ENCODE assay signal across 1 cellular context in the genomic region with DNA sequence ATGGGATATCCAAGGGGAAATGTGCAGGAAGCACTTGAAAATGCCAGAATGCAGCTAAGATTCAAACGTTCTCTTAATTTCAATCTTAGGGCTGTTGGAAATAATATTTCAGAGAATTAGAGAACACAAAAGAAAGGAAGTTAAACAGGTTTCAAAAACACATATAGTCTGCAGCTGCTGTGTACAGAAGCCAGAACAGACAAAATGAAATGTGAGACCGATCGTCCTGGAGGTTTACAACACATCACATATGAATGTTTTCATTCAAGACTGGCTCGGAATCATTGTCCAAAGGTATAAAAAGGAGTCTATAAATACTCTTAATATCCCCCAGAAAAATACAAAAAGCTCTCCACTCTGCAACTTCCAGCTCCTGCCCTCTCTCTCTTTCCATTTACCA.
TF ChIP-seq lines count a peak whose summit lies in the region.

No MANE protein-coding gene starts in this region.

TF ChIP-seq in HepG2, 621 proteins besides CTCF, POLR2A, EP300 and RAD21:
- TF ChIP-seq ZBTB46 (CRISPR knock-in tag; IDR thresholded peaks at IDR 0.05; ENCODE audit: borderline replicate concordance) (no peak), DZIP1 (CRISPR knock-in tag; IDR thresholded peaks at IDR 0.05) (no peak), ZNF7 (CRISPR knock-in tag; IDR thresholded peaks at IDR 0.05) (no peak), NPAS2 (CRISPR knock-in tag; IDR thresholded peaks at IDR 0.05; ENCODE audit: borderline replicate concordance) (no peak), TOE1 (CRISPR knock-in tag; IDR thresholded peaks at IDR 0.05) (no peak), ARNT (IDR thresholded peaks at IDR 0.05) (no peak)
- TF ChIP-seq, protein P1, sequence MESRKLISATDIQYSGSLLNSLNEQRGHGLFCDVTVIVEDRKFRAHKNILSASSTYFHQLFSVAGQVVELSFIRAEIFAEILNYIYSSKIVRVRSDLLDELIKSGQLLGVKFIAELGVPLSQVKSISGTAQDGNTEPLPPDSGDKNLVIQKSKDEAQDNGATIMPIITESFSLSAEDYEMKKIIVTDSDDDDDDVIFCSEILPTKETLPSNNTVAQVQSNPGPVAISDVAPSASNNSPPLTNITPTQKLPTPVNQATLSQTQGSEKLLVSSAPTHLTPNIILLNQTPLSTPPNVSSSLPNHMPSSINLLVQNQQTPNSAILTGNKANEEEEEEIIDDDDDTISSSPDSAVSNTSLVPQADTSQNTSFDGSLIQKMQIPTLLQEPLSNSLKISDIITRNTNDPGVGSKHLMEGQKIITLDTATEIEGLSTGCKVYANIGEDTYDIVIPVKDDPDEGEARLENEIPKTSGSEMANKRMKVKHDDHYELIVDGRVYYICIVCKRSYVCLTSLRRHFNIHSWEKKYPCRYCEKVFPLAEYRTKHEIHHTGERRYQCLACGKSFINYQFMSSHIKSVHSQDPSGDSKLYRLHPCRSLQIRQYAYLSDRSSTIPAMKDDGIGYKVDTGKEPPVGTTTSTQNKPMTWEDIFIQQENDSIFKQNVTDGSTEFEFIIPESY (CRISPR knock-in tag; IDR thresholded peaks at IDR 0.05), result no peak
- TF ChIP-seq, protein P2, sequence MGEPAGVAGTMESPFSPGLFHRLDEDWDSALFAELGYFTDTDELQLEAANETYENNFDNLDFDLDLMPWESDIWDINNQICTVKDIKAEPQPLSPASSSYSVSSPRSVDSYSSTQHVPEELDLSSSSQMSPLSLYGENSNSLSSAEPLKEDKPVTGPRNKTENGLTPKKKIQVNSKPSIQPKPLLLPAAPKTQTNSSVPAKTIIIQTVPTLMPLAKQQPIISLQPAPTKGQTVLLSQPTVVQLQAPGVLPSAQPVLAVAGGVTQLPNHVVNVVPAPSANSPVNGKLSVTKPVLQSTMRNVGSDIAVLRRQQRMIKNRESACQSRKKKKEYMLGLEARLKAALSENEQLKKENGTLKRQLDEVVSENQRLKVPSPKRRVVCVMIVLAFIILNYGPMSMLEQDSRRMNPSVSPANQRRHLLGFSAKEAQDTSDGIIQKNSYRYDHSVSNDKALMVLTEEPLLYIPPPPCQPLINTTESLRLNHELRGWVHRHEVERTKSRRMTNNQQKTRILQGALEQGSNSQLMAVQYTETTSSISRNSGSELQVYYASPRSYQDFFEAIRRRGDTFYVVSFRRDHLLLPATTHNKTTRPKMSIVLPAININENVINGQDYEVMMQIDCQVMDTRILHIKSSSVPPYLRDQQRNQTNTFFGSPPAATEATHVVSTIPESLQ (CRISPR knock-in tag; conservative IDR thresholded peaks at IDR 0.05), result no peak
- TF ChIP-seq, protein P3, sequence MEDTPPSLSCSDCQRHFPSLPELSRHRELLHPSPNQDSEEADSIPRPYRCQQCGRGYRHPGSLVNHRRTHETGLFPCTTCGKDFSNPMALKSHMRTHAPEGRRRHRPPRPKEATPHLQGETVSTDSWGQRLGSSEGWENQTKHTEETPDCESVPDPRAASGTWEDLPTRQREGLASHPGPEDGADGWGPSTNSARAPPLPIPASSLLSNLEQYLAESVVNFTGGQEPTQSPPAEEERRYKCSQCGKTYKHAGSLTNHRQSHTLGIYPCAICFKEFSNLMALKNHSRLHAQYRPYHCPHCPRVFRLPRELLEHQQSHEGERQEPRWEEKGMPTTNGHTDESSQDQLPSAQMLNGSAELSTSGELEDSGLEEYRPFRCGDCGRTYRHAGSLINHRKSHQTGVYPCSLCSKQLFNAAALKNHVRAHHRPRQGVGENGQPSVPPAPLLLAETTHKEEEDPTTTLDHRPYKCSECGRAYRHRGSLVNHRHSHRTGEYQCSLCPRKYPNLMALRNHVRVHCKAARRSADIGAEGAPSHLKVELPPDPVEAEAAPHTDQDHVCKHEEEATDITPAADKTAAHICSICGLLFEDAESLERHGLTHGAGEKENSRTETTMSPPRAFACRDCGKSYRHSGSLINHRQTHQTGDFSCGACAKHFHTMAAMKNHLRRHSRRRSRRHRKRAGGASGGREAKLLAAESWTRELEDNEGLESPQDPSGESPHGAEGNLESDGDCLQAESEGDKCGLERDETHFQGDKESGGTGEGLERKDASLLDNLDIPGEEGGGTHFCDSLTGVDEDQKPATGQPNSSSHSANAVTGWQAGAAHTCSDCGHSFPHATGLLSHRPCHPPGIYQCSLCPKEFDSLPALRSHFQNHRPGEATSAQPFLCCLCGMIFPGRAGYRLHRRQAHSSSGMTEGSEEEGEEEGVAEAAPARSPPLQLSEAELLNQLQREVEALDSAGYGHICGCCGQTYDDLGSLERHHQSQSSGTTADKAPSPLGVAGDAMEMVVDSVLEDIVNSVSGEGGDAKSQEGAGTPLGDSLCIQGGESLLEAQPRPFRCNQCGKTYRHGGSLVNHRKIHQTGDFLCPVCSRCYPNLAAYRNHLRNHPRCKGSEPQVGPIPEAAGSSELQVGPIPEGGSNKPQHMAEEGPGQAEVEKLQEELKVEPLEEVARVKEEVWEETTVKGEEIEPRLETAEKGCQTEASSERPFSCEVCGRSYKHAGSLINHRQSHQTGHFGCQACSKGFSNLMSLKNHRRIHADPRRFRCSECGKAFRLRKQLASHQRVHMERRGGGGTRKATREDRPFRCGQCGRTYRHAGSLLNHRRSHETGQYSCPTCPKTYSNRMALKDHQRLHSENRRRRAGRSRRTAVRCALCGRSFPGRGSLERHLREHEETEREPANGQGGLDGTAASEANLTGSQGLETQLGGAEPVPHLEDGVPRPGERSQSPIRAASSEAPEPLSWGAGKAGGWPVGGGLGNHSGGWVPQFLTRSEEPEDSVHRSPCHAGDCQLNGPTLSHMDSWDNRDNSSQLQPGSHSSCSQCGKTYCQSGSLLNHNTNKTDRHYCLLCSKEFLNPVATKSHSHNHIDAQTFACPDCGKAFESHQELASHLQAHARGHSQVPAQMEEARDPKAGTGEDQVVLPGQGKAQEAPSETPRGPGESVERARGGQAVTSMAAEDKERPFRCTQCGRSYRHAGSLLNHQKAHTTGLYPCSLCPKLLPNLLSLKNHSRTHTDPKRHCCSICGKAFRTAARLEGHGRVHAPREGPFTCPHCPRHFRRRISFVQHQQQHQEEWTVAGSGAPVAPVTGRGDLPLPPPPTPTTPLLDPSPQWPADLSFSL (CRISPR knock-in tag; IDR thresholded peaks at IDR 0.05), result no peak
TF ChIP-seq in HepG2: peak in this region for 0.
